ENCODE assay signal across 26 cellular contexts in the genomic region with DNA sequence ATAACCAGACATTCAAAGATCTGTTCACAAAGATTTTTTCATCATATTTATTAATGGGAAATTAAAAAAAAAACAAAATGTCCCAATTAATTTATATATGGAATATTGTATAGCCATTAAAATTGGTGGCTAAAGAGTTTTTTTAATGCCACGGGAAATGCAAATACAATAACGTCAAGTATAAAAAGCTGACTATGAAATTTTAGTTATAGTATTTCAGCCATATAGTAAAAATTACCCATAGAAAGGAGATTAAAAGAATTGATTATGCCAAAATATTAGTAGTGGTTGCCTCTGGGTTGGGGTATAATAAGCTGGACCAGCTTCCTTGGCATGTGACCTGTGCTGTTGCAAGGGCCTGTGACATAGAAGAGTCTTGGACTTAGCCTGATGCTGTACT.
DNase-seq lines count a peak whose midpoint lies in the region; ATAC-seq, FAIRE-seq and TF ChIP-seq lines count a peak whose summit lies in the region.
"Had no signal": no experiment of that assay in that cellular context is flagged by ENCODE, and none has a peak within 500 bp of the region (broad histone marks: within the 10 kb centered on the region; RNA-seq: fewer than 3 reads in every experiment).

No MANE protein-coding gene starts in this region.

- H3K4me3 ChIP-seq in A549 = no peak overlapping the region
- H3K4me3 ChIP-seq in K562 = no peak overlapping the region
- H3K4me3 ChIP-seq in HepG2 (replicated peaks in 1 of 3; ENCODE audit: insufficient read depth in 1 of 3, low read depth in 2 of 3, low read length in 3 of 3) = no peak overlapping the region
- H3K4me3 ChIP-seq in small intestine (ENCODE audit: low read depth in 1 of 2, low read length in 2 of 2) = no peak overlapping the region
- H3K4me3 ChIP-seq: BLaER1, GM12878 had no signal

- H3K4me2 ChIP-seq in A549 (no peak overlapping the region), K562 (ENCODE audit: insufficient read depth, low read length) (no peak overlapping the region), HepG2 (ENCODE audit: low read depth, low read length) (no peak overlapping the region)
- H3K4me2 ChIP-seq: BLaER1 had no signal

- BruUV-seq in K562 (replicated peaks; lab: Mats Ljungman, UMichigan) (no TSS peak), HepG2 (replicated peaks; lab: Mats Ljungman, UMichigan) (no TSS peak)

- ATAC-seq in A549 (no peak), K562 (no peak), HepG2 (no peak)
- ATAC-seq: GM12878 had no signal

- TF ChIP-seq EP300 in A549 (IDR thresholded peaks at IDR 0.05) (no peak), K562 (IDR thresholded peaks at IDR 0.05; ENCODE audit: low read length) (no peak), HepG2 (IDR thresholded peaks at IDR 0.05; ENCODE audit: low read depth in 2 of 2, low read length in 2 of 2) (no peak), HepG2 (CRISPR knock-in tag; IDR thresholded peaks at IDR 0.05; ENCODE audit: borderline replicate concordance) (no peak)

- no peaks in the 10 kb centered on the region for H3K9me1 ChIP-seq in K562 (ENCODE audit: control insufficient read depth, insufficient read depth, low read length)

- TF ChIP-seq RAD21 in A549 (conservative IDR thresholded peaks at IDR 0.05 in 1 of 2, IDR thresholded peaks at IDR 0.05 in 1 of 2) (no peak), K562 (CRISPR knock-in tag; conservative IDR thresholded peaks at IDR 0.05 in 1 of 2, IDR thresholded peaks at IDR 0.05 in 1 of 2) (no peak), HepG2 (CRISPR knock-in tag; IDR thresholded peaks at IDR 0.05) (no peak)

- H3K79me2 ChIP-seq in K562 (ENCODE audit: control insufficient read depth, insufficient read depth, low read length) (no peaks in the 10 kb centered on the region), HepG2 (ENCODE audit: insufficient read depth, low read length) (no peaks in the 10 kb centered on the region)

- FAIRE-seq in A549 (lab: Jason Lieb, UNC) (no peak), K562 (lab: Jason Lieb, UNC) (no peak), HepG2 (lab: Jason Lieb, UNC) (no peak), small intestine (lab: Jason Lieb, UNC) (peak; percentile 57)
- FAIRE-seq: GM12878, GM12892, GM18507 had no signal

- H2AFZ ChIP-seq in K562 (ENCODE audit: low read depth, low read length) (no peak overlapping the region), HepG2 (ENCODE audit: low read length) (no peak overlapping the region)

- DNase-seq in A549 (ENCODE audit: low read depth in 1 of 2, low spot score in 1 of 2) (no peak), K562 (ENCODE audit: extremely low read depth in 1 of 4, low spot score in 3 of 4) (no peak), HepG2 (ENCODE audit: low spot score) (no peak), small intestine (no peak), HK-2 (ENCODE audit: unreplicated experiment) (no peak), NCI-H82 (lab: John Stamatoyannopoulos, UW) (no peak)
- DNase-seq in activated naive CD4-positive, alpha-beta T cell treated with Interleukin-2 at 50 U/mL for 16 hours = no peak
- DNase-seq: ACHN; BE2C; C1 segment of cervical spinal cord; CD4-positive, alpha-beta memory T cell; CD4-positive, CD25-positive, alpha-beta regulatory T cell; CD8-positive, alpha-beta memory T cell; COR-L47; DMS 273 treated with DMSO at 0.1 percent for 48 hours; DMS153; DMS53; DMS79; DND-41; EL; GDM1 had no signal

- H3K36me3 ChIP-seq in K562 (ENCODE audit: control insufficient read depth, insufficient read depth, low read length) = no peaks in the 10 kb centered on the region
- H3K36me3 ChIP-seq in HepG2 (replicated peaks in 1 of 2; ENCODE audit: control insufficient read depth in 1 of 2, insufficient read depth in 2 of 2, low read length in 2 of 2) = no peaks in the 10 kb centered on the region
- H3K36me3 ChIP-seq in small intestine (ENCODE audit: control insufficient read depth in 2 of 2, insufficient read depth in 2 of 2, low read length in 2 of 2) = no peaks in the 10 kb centered on the region
- H3K36me3 ChIP-seq: BE2C, BLaER1 had no signal

- 87% methylated on average over 2 of the region's 2 CpGs for WGBS in A549 (ENCODE audit: missing lambda C conversion rate)
- WGBS in K562 (ENCODE audit: insufficient coverage, low coverage, missing lambda C conversion rate) = 12% methylated on average over 2 of the region's 2 CpGs
- WGBS in HepG2 (ENCODE audit: low lambda C conversion rate) = 81% methylated on average over 2 of the region's 2 CpGs
- WGBS in small intestine, 3 donors = 93 to 97% (median 96%) methylated on average over 2 of the region's 2 CpGs

- TF ChIP-seq POLR2A in A549 (IDR thresholded peaks at IDR 0.05; ENCODE audit: low read length) (no peak), K562 (conservative IDR thresholded peaks at IDR 0.05) (no peak), HepG2 (IDR thresholded peaks at IDR 0.05; ENCODE audit: insufficient read depth in 1 of 2, low read depth in 2 of 2, low read length in 2 of 2) (no peak)

- intact Hi-C loops in K562 (cut with micrococcal nuclease) (no loop called here), HepG2 (cut with micrococcal nuclease; ENCODE audit: unreplicated experiment) (no loop called here)

- TF ChIP-seq CTCF in A549 (IDR thresholded peaks at IDR 0.05) (no peak), K562 (IDR thresholded peaks at IDR 0.05 in 2 of 3, conservative IDR thresholded peaks at IDR 0.05 in 1 of 3; ENCODE audit: insufficient read depth in 2 of 3, low read depth in 1 of 3, low read length in 3 of 3) (no peak), HepG2 (CRISPR knock-in tag; IDR thresholded peaks at IDR 0.05) (no peak)

- POLR2A ChIA-PET in A549 (lab: Yijun Ruan, JAX) (no interaction called here), K562 (lab: Yijun Ruan, JAX) (no interaction called here), HepG2 (lab: Yijun Ruan, JAX) (no interaction called here)

- H3K27me3 ChIP-seq in K562 (ENCODE audit: control insufficient read depth in 2 of 2, insufficient read depth in 2 of 2, low read length in 2 of 2) (no peaks in the 10 kb centered on the region), HepG2 (ENCODE audit: control insufficient read depth in 1 of 2, insufficient read depth in 2 of 2, low read length in 2 of 2) (no peaks in the 10 kb centered on the region), small intestine (ENCODE audit: control insufficient read depth in 2 of 2, insufficient read depth in 2 of 2, low read length in 2 of 2) (peaks cover 0 to 5% of the 10 kb centered on the region in 2 donors)
- H3K27me3 ChIP-seq: BE2C, BLaER1 had no signal

- in situ Hi-C loops in K562 (cut with MboI) = no loop called here
- in situ Hi-C loops in HepG2 (cut with HindIII; ENCODE audit: extremely low pct_ligation_motif_present, low pct_unique_long_range_greater_than_20kb) = no loop called here

- CTCF ChIA-PET in A549 (lab: Yijun Ruan, JAX) (interaction anchor here (0.7 kb wide), 1 partner anchor 936 kb away, joined by 3 read pairs; no protein-coding TSS in a partner anchor), K562 (lab: Yijun Ruan, JAX; ENCODE audit: low intra/inter-chr PET ratio) (no interaction called here), HepG2 (lab: Yijun Ruan, JAX; ENCODE audit: low intra/inter-chr PET ratio, low total read pairs) (no interaction called here)

- no peaks in the 10 kb centered on the region for H4K20me1 ChIP-seq in K562 (replicated peaks; ENCODE audit: control insufficient read depth, insufficient read depth, low read length)
- H4K20me1 ChIP-seq in HepG2 (ENCODE audit: insufficient read depth, low read length) = no peaks in the 10 kb centered on the region
- H4K20me1 ChIP-seq: BLaER1 had no signal

- no peak overlapping the region for H3K27ac ChIP-seq in A549
- H3K27ac ChIP-seq in K562 (ENCODE audit: extremely low read depth, low read depth, low read length) = no peak overlapping the region
- no peak overlapping the region for H3K27ac ChIP-seq in HepG2 (ENCODE audit: extremely low read length, insufficient read depth, low read length)
- H3K27ac ChIP-seq in small intestine (ENCODE audit: low read depth in 1 of 2, low read length in 1 of 2) = no peak overlapping the region
- H3K27ac ChIP-seq: 22Rv1, BLaER1 had no signal

- H3K4me1 ChIP-seq in A549 = no peaks in the 10 kb centered on the region
- H3K4me1 ChIP-seq in K562 (replicated peaks in 1 of 2; ENCODE audit: control insufficient read depth in 2 of 2, insufficient read depth in 2 of 2, low read length in 2 of 2) = no peaks in the 10 kb centered on the region
- peaks cover 22% of the 10 kb centered on the region for H3K4me1 ChIP-seq in HepG2 (ENCODE audit: insufficient read depth, low read length)
- H3K4me1 ChIP-seq in small intestine (ENCODE audit: control insufficient read depth in 2 of 2, insufficient read depth in 1 of 2, low read depth in 1 of 2, low read length in 1 of 2) = no peaks in the 10 kb centered on the region
- H3K4me1 ChIP-seq: BE2C, BLaER1 had no signal

- H3K9me3 ChIP-seq in A549 (no peaks in the 10 kb centered on the region), K562 (replicated peaks; ENCODE audit: control insufficient read depth, insufficient read depth, low read depth, low read length) (no peaks in the 10 kb centered on the region), HepG2 (ENCODE audit: low read length) (no peaks in the 10 kb centered on the region), small intestine (ENCODE audit: control insufficient read depth, low read depth) (no peaks in the 10 kb centered on the region)
- H3K9me3 ChIP-seq: BE2C, BLaER1 had no signal

- H3K9ac ChIP-seq in K562 (ENCODE audit: insufficient read depth in 1 of 2, low read depth in 2 of 2, low read length in 2 of 2) (no peak overlapping the region), HepG2 (ENCODE audit: insufficient read depth, low read depth, low read length) (no peak overlapping the region)
- H3K9ac ChIP-seq: BLaER1 had no signal

TF ChIP-seq in A549, 52 proteins besides CTCF, POLR2A, EP300 and RAD21 (continues in another document):
- TF ChIP-seq KDM1A (IDR thresholded peaks at IDR 0.05; ENCODE audit: low read depth) = no peak

TF ChIP-seq in K562, 482 proteins besides CTCF, POLR2A, EP300 and RAD21:
- TF ChIP-seq FOXA1 (IDR thresholded peaks at IDR 0.05; ENCODE audit: borderline replicate concordance) (no peak), ZNF316 (IDR thresholded peaks at IDR 0.05) (peak; percentile 81), C11orf30 (IDR thresholded peaks at IDR 0.05; ENCODE audit: low read depth) (peak; percentile 32; the same call in 1 of the 2 replicates), MAFG (tag; conservative IDR thresholded peaks at IDR 0.05) (0 out of 2 replicates have a peak, but pooled peaks have one; percentile 6), MAFF (IDR thresholded peaks at IDR 0.05; ENCODE audit: low read length) (peak; percentile 14; the same call in 1 of the 2 replicates)

TF ChIP-seq in HepG2, 621 proteins besides CTCF, POLR2A, EP300 and RAD21 (continues in another document):
- no peak for TF ChIP-seq MIER3 (CRISPR knock-in tag; IDR thresholded peaks at IDR 0.05; ENCODE audit: borderline replicate concordance)
- TF ChIP-seq, protein P1, sequence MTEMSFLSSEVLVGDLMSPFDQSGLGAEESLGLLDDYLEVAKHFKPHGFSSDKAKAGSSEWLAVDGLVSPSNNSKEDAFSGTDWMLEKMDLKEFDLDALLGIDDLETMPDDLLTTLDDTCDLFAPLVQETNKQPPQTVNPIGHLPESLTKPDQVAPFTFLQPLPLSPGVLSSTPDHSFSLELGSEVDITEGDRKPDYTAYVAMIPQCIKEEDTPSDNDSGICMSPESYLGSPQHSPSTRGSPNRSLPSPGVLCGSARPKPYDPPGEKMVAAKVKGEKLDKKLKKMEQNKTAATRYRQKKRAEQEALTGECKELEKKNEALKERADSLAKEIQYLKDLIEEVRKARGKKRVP (CRISPR knock-in tag; IDR thresholded peaks at IDR 0.05) = no peak
- TF ChIP-seq ZNF530 (CRISPR knock-in tag; IDR thresholded peaks at IDR 0.05; ENCODE audit: low read depth) = no peak
